Comparison of ENCODE assay signal across 29 cellular contexts in the genomic region with DNA sequence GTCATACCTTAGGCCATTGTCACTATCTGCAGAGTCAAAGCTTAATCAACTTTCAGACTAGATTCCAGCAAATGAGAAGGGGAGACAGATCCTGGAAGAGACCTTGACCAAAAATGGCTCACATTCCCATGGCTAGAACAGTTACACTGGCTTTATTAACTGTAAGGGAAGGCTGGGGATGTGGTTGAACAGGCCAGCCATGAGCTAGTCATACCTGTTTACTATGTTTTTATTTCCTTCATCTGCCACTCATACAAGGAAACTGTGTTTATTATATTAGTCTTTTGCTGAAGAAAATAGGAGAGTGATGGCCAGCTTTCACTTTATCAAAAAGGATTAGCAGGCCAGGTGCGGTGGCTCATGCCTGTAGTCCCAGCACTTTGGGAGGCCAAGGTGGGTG.
"Had no signal": no experiment of that assay in that cellular context is flagged by ENCODE, and none has a peak within 500 bp of the region (broad histone marks: within the 10 kb centered on the region; RNA-seq: fewer than 3 reads in every experiment).

No MANE protein-coding gene starts in this region.

- H2AFZ ChIP-seq: PC-9 had no signal

- DNase-seq: activated B cell treated with CpG ODN at 0.5 μM for 24 hours; activated CD4-positive, alpha-beta memory T cell treated with anti-CD3 and anti-CD28 coated beads for 36 hours; activated CD4-positive, alpha-beta T cell treated with anti-CD3 and anti-CD28 coated beads for 4 hours; activated CD4-positive, alpha-beta T cell treated with anti-CD3 and anti-CD28 coated beads, Interleukin-2, amount 50 U/mL, for 1 hour; activated CD4-positive, CD25-positive, alpha-beta regulatory T cell treated with anti-CD3 and anti-CD28 coated beads, Interleukin-2, amount 50 U/mL, for 72 hours; activated CD8-positive, alpha-beta memory T cell treated with anti-CD3 and anti-CD28 coated beads, Interleukin-2, amount 50 U/mL, for 4 hours; activated effector memory CD4-positive, alpha-beta T cell treated with Interleukin-2 at 50 U/mL for 16 hours; activated naive CD4-positive, alpha-beta T cell treated with anti-CD3 and anti-CD28 coated beads, Interleukin-2, amount 10 ng/mL, durations not matched to agents 7 days and 5 days; activated naive CD8-positive, alpha-beta T cell treated with anti-CD3 and anti-CD28 coated beads, Interleukin-2, amount 50 U/mL, for 24 hours; activated T-cell treated with anti-CD3 and anti-CD28 coated beads for 4 hours; activated T-cell treated with anti-CD3 and anti-CD28 coated beads, Interleukin-2, amount 50 U/mL, for 4 hours; Kasumi-1; KG1; NCI-H1092 treated with DMSO at 0.1 percent for 48 hours; NCI-H1417; NCI-H187 treated with DMSO at 0.1 percent for 48 hours; NCI-H2081; NCI-H2171 treated with DMSO at 0.1 percent for 48 hours; NCI-H226; NCI-H446 treated with DMSO at 0.1 percent for 48 hours; NCI-H524; PC-9; SIG-M5; T-cell; T-helper 17 cell had no signal

- H3K27me3 ChIP-seq: cardiac muscle cell had no signal

- FAIRE-seq: RCC 7860 had no signal

- H3K4me3 ChIP-seq: cardiac muscle cell, PC-9 had no signal

- H3K36me3 ChIP-seq: cardiac muscle cell had no signal

- H3K27ac ChIP-seq: cardiac muscle cell, PC-9, RWPE1, VCaP had no signal

- H3K4me2 ChIP-seq: PC-9 had no signal
